In the genomic region with DNA sequence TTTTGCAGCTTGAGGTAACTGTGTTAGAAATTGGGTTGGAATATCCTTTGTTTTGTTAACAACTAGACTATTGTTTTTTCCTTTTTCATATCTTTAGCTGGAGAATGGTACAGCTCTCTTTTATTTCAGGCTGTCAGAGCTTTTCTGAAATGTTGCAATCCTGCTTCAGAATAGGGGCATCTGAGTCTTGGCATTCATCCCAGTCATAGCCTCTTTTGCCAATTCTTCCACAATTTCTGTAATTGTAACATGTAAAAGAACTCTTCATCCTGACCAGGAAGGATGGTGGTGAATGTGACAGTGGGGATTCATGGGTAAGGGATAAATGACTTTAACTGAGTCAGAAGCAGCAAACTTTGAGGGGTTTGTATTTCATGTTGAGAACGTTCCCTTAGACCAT, we compare ENCODE assay signal across 16 cellular contexts.
DNase-seq lines count a peak whose midpoint lies in the region; ATAC-seq and TF ChIP-seq lines count a peak whose summit lies in the region.
"Had no signal": no experiment of that assay in that cellular context is flagged by ENCODE, and none has a peak within 500 bp of the region (broad histone marks: within the 10 kb centered on the region; RNA-seq: fewer than 3 reads in every experiment).

No MANE protein-coding gene starts in this region.

- ATAC-seq in HG03565 (IDR thresholded peaks at IDR 0.05; ENCODE audit: unreplicated experiment), result no peak

- H3K27me3 ChIP-seq in stomach, result no peaks in the 10 kb centered on the region
- H3K27me3 ChIP-seq: BE2C, right lobe of liver had no signal

- CTCF ChIA-PET in HEK293 (lab: Yijun Ruan, JAX), result interaction anchor here (0.6 kb wide), 1 partner anchor 257 kb away, joined by 3 read pairs; no protein-coding TSS in a partner anchor

- H3K9me3 ChIP-seq in HEK293 (ENCODE audit: control insufficient read depth, insufficient read depth, low read depth, low read length) (no peaks in the 10 kb centered on the region), stomach (no peaks in the 10 kb centered on the region)
- H3K9me3 ChIP-seq: BE2C, right lobe of liver had no signal

- TF ChIP-seq EP300 in stomach (IDR thresholded peaks at IDR 0.05), result no peak

- intact Hi-C loops in stomach (cut with DNase I; ENCODE audit: low total_unique reads), result no loop called here

- peaks cover 23% of the 10 kb centered on the region for H3K4me1 ChIP-seq in HEK293 (ENCODE audit: control insufficient read depth, insufficient read depth, low read length)
- H3K4me1 ChIP-seq in stomach, result peaks cover 0 to 16% (median 8%) of the 10 kb centered on the region in 4 donors
- H3K4me1 ChIP-seq: right lobe of liver had no signal

- H3K4me3 ChIP-seq in HEK293 (ENCODE audit: low read depth, low read length), result no peak overlapping the region
- H3K4me3 ChIP-seq in astrocyte of the cerebellum (ENCODE audit: low read depth, low read length), result no peak overlapping the region
- H3K4me3 ChIP-seq in fibroblast of villous mesenchyme (ENCODE audit: low read depth, low read length), result no peak overlapping the region
- no peak overlapping the region for H3K4me3 ChIP-seq in skeletal muscle cell (ENCODE audit: low read depth, low read length)
- H3K4me3 ChIP-seq in stomach, result no peak overlapping the region
- H3K4me3 ChIP-seq: right lobe of liver had no signal

- DNase-seq in astrocyte of the cerebellum (ENCODE audit: low read depth), result peak; percentile 41
- peak; percentile 22 for DNase-seq in fibroblast of villous mesenchyme (ENCODE audit: low read depth)
- peak; percentile 65 for DNase-seq in skeletal muscle cell (ENCODE audit: low read depth)
- no peak for DNase-seq in stomach
- no peak for DNase-seq in OCI-M2 (lab: John Stamatoyannopoulos, UW; ENCODE audit: unreplicated experiment)
- DNase-seq in NCI-H510A (lab: John Stamatoyannopoulos, UW), result no peak
- DNase-seq: activated CD4-positive, alpha-beta T cell treated with anti-CD3 and anti-CD28 coated beads, Interleukin-2, amount 50 U/mL, for 48 hours; amniotic stem cell; BE2C; DMS 273 treated with DMSO at 0.1 percent for 48 hours; NCI-H1092 treated with DMSO at 0.1 percent for 48 hours; nephron progenitor cell; right lobe of liver; stimulated activated CD4-positive, alpha-beta T cell treated with anti-CD3 and anti-CD28 coated beads, Interleukin-4, amount 100 ng/mL, for 24 hours had no signal

- no peak overlapping the region for H3K27ac ChIP-seq in HEK293 (ENCODE audit: extremely low read depth, low read depth, low read length)
- H3K27ac ChIP-seq in stomach, result no peak overlapping the region
- H3K27ac ChIP-seq: right lobe of liver had no signal

- POLR2A ChIA-PET in HEK293 (lab: Yijun Ruan, JAX), result no interaction called here

- no peak for TF ChIP-seq CTCF in HEK293 (tag by site-specific recombination; IDR thresholded peaks at IDR 0.05)
- TF ChIP-seq CTCF in astrocyte of the cerebellum (IDR thresholded peaks at IDR 0.05; ENCODE audit: low read depth, low read length, missing control alignments), result no peak
- no peak for TF ChIP-seq CTCF in fibroblast of villous mesenchyme (IDR thresholded peaks at IDR 0.05; ENCODE audit: insufficient read depth, low read depth, low read length)
- TF ChIP-seq CTCF in stomach (IDR thresholded peaks at IDR 0.05), result no peak

- WGBS in stomach, 5 donors, result 61 to 94% (median 84%) methylated on average over 1 of the region's 1 CpG

- no peaks in the 10 kb centered on the region for H3K36me3 ChIP-seq in HEK293 (ENCODE audit: control insufficient read depth in 2 of 2, insufficient read depth in 1 of 2, low read length in 2 of 2)
- no peaks in the 10 kb centered on the region for H3K36me3 ChIP-seq in stomach
- H3K36me3 ChIP-seq: BE2C, right lobe of liver had no signal

- in situ Hi-C loops in astrocyte of the cerebellum (cut with HindIII; ENCODE audit: low sequenced_read_pairs), result no loop called here

- TF ChIP-seq POLR2A in stomach (IDR thresholded peaks at IDR 0.05), result no peak

TF ChIP-seq in HEK293, 187 proteins besides CTCF, POLR2A, EP300 and RAD21:
- TF ChIP-seq BCL11A (tag by site-specific recombination; IDR thresholded peaks at IDR 0.05; ENCODE audit: low read depth) (no peak), ZNF777 (tag by site-specific recombination; IDR thresholded peaks at IDR 0.05; ENCODE audit: borderline replicate concordance) (no peak), ZBTB21 (tag by site-specific recombination; IDR thresholded peaks at IDR 0.05) (no peak)
- TF ChIP-seq, protein P1, sequence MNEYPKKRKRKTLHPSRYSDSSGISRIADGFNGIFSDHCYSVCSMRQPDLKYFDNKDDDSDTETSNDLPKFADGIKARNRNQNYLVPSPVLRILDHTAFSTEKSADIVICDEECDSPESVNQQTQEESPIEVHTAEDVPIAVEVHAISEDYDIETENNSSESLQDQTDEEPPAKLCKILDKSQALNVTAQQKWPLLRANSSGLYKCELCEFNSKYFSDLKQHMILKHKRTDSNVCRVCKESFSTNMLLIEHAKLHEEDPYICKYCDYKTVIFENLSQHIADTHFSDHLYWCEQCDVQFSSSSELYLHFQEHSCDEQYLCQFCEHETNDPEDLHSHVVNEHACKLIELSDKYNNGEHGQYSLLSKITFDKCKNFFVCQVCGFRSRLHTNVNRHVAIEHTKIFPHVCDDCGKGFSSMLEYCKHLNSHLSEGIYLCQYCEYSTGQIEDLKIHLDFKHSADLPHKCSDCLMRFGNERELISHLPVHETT (tag by site-specific recombination; IDR thresholded peaks at IDR 0.05), result no peak
- TF ChIP-seq, protein P2, sequence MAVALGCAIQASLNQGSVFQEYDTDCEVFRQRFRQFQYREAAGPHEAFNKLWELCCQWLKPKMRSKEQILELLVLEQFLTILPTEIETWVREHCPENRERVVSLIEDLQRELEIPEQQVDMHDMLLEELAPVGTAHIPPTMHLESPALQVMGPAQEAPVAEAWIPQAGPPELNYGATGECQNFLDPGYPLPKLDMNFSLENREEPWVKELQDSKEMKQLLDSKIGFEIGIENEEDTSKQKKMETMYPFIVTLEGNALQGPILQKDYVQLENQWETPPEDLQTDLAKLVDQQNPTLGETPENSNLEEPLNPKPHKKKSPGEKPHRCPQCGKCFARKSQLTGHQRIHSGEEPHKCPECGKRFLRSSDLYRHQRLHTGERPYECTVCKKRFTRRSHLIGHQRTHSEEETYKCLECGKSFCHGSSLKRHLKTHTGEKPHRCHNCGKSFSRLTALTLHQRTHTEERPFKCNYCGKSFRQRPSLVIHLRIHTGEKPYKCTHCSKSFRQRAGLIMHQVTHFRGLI (tag by site-specific recombination; IDR thresholded peaks at IDR 0.05), result no peak
- TF ChIP-seq, protein P3, sequence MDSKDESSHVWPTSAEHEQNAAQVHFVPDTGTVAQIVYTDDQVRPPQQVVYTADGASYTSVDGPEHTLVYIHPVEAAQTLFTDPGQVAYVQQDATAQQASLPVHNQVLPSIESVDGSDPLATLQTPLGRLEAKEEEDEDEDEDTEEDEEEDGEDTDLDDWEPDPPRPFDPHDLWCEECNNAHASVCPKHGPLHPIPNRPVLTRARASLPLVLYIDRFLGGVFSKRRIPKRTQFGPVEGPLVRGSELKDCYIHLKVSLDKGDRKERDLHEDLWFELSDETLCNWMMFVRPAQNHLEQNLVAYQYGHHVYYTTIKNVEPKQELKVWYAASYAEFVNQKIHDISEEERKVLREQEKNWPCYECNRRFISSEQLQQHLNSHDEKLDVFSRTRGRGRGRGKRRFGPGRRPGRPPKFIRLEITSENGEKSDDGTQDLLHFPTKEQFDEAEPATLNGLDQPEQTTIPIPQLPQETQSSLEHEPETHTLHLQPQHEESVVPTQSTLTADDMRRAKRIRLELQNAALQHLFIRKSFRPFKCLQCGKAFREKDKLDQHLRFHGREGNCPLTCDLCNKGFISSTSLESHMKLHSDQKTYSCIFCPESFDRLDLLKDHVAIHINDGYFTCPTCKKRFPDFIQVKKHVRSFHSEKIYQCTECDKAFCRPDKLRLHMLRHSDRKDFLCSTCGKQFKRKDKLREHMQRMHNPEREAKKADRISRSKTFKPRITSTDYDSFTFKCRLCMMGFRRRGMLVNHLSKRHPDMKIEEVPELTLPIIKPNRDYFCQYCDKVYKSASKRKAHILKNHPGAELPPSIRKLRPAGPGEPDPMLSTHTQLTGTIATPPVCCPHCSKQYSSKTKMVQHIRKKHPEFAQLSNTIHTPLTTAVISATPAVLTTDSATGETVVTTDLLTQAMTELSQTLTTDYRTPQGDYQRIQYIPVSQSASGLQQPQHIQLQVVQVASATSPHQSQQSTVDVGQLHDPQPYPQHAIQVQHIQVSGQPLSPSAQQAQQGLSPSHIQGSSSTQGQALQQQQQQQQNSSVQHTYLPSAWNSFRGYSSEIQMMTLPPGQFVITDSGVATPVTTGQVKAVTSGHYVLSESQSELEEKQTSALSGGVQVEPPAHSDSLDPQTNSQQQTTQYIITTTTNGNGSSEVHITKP (tag by site-specific recombination; IDR thresholded peaks at IDR 0.05), result peak; percentile 51

Comparison
In these comparisons a context has a peak if more than half of its experiments do, and no peak if none do; other contexts are left out.
1. DNase-seq: peak in astrocyte of the cerebellum (single experiment), fibroblast of villous mesenchyme (single experiment) and skeletal muscle cell (single experiment); none in stomach (single experiment), OCI-M2 (single experiment) and NCI-H510A (single experiment).